Comparison of ENCODE assay signal across 1 cellular context in genomic region chr6:108165714-108166663, GRCh38.
TF ChIP-seq lines count a peak whose summit lies in the region.

NR2E1 (plus strand) TSS chr6:108166022; CDS start chr6:108166766, 744 bp downstream.

TF ChIP-seq in Ishikawa, 13 proteins besides CTCF, POLR2A, EP300 and RAD21 (continued from another document):
- TF ChIP-seq TEAD4 (IDR thresholded peaks at IDR 0.05) (no peak), CEBPB (IDR thresholded peaks at IDR 0.05) (no peak), EGR1 (IDR thresholded peaks at IDR 0.05) (no peak), FOXM1 (IDR thresholded peaks at IDR 0.05; ENCODE audit: borderline replicate concordance, low read depth) (no peak)
